10 cellular contexts compared by ENCODE assay signal in genomic region chr4:87838207-87838606, GRCh38. TPM values are rescaled to one million over a fixed set of nuclear protein-coding genes. Genes with fewer than 3 reads are reported as not detected.
DNase-seq lines count a peak whose midpoint lies in the region; ATAC-seq and TF ChIP-seq lines count a peak whose summit lies in the region.
"Had no signal": no experiment of that assay in that cellular context is flagged by ENCODE, and none has a peak within 500 bp of the region (broad histone marks: within the 10 kb centered on the region; RNA-seq: fewer than 3 reads in every experiment).

No MANE protein-coding gene starts in this region.

- ATAC-seq in WTC11, result peak; percentile 72
- no peak for ATAC-seq in naive thymus-derived CD8-positive, alpha-beta T cell
- ATAC-seq in HG03280 (IDR thresholded peaks at IDR 0.05; ENCODE audit: unreplicated experiment), result no peak
- ATAC-seq: activated naive CD8-positive, alpha-beta T cell treated with anti-CD3 and anti-CD28 coated beads, Interleukin-2, amount 50 U/mL, for 24 hours had no signal

- CTCF ChIA-PET in WTC11 (lab: Charles Lee), result interaction anchor here (0.6 to 4.2 kb wide), 43 partner anchors 9 to 567 kb away, joined by 3 to 102 read pairs (median 4); no protein-coding TSS in a partner anchor

- H3K9me3 Mint-ChIP-seq in WTC11, result no peaks in the 10 kb centered on the region
- H3K9me3 Mint-ChIP-seq in naive thymus-derived CD8-positive, alpha-beta T cell, result no peaks in the 10 kb centered on the region
- H3K9me3 Mint-ChIP-seq: activated naive CD8-positive, alpha-beta T cell treated with anti-CD3 and anti-CD28 coated beads, Interleukin-2, amount 50 U/mL, for 24 hours had no signal

- POLR2A ChIA-PET in WTC11 (lab: Charles Lee), result no interaction called here
- POLR2A ChIA-PET in naive thymus-derived CD8-positive, alpha-beta T cell (lab: Charles Lee), result no interaction called here

- H3K4me1 Mint-ChIP-seq in WTC11, result peaks cover 25% of the 10 kb centered on the region
- H3K4me1 Mint-ChIP-seq in naive thymus-derived CD8-positive, alpha-beta T cell, result peaks cover 0 to 2% (median 0%) of the 10 kb centered on the region in 4 donors
- H3K4me1 Mint-ChIP-seq: activated naive CD8-positive, alpha-beta T cell treated with anti-CD3 and anti-CD28 coated beads, Interleukin-2, amount 50 U/mL, for 24 hours had no signal

- peak; percentile 23 for TF ChIP-seq CTCF in C4-2B (conservative IDR thresholded peaks at IDR 0.05)
- no peak for TF ChIP-seq CTCF in WTC11 (IDR thresholded peaks at IDR 0.05)

- no peak overlapping the region for H3K4me3 Mint-ChIP-seq in WTC11
- H3K4me3 Mint-ChIP-seq in naive thymus-derived CD8-positive, alpha-beta T cell, result no peak overlapping the region
- H3K4me3 Mint-ChIP-seq: activated naive CD8-positive, alpha-beta T cell treated with anti-CD3 and anti-CD28 coated beads, Interleukin-2, amount 50 U/mL, for 24 hours had no signal

- TF ChIP-seq RAD21 in Ishikawa (IDR thresholded peaks at IDR 0.05; ENCODE audit: low read depth), result 0 out of 2 replicates have a peak, but pooled peaks have one; percentile 9

- no peaks in the 10 kb centered on the region for H3K27me3 Mint-ChIP-seq in WTC11 (ENCODE audit: low read depth)
- peaks cover 11 to 26% (median 16%) of the 10 kb centered on the region in 5 donors for H3K27me3 Mint-ChIP-seq in naive thymus-derived CD8-positive, alpha-beta T cell

- TF ChIP-seq EP300 in Ishikawa (IDR thresholded peaks at IDR 0.05; ENCODE audit: borderline replicate concordance), result no peak

- no peaks in the 10 kb centered on the region for H3K36me3 Mint-ChIP-seq in WTC11
- H3K36me3 Mint-ChIP-seq in naive thymus-derived CD8-positive, alpha-beta T cell, result no peaks in the 10 kb centered on the region

- peak; percentile 28 for DNase-seq in WTC11 (ENCODE audit: low spot score)
- peak; percentile 18 for DNase-seq in iPS-NIHi11 (ENCODE audit: low spot score)
- DNase-seq in naive thymus-derived CD8-positive, alpha-beta T cell, result no peak
- DNase-seq in NCI-H2081 (lab: John Stamatoyannopoulos, UW), result no peak
- no peak for DNase-seq in AG08396 (ENCODE audit: low spot score)
- DNase-seq: activated naive CD8-positive, alpha-beta T cell treated with anti-CD3 and anti-CD28 coated beads, Interleukin-2, amount 50 U/mL, for 24 hours; NCI-H2171 had no signal

- no peak overlapping the region for H3K27ac Mint-ChIP-seq in WTC11
- H3K27ac Mint-ChIP-seq in naive thymus-derived CD8-positive, alpha-beta T cell, result no peak overlapping the region
- H3K27ac Mint-ChIP-seq: activated naive CD8-positive, alpha-beta T cell treated with anti-CD3 and anti-CD28 coated beads, Interleukin-2, amount 50 U/mL, for 24 hours had no signal

- H3K27ac ChIP-seq in C4-2B, result no peak overlapping the region

TF ChIP-seq in Ishikawa, 13 proteins besides CTCF, POLR2A, EP300 and RAD21 (continues in another document):
- TF ChIP-seq REST (IDR thresholded peaks at IDR 0.05; ENCODE audit: low read depth) (no peak), TEAD4 (IDR thresholded peaks at IDR 0.05) (no peak), MAX (IDR thresholded peaks at IDR 0.05) (no peak), YY1 (IDR thresholded peaks at IDR 0.05; ENCODE audit: low read depth) (no peak), USF1 (IDR thresholded peaks at IDR 0.05) (no peak), EGR1 (IDR thresholded peaks at IDR 0.05) (no peak), TAF1 (IDR thresholded peaks at IDR 0.05; ENCODE audit: low read depth) (no peak), FOXM1 (IDR thresholded peaks at IDR 0.05; ENCODE audit: borderline replicate concordance, low read depth) (no peak), NFIC (IDR thresholded peaks at IDR 0.05) (no peak), TCF12 (IDR thresholded peaks at IDR 0.05; ENCODE audit: low read depth) (no peak), CREB1 (IDR thresholded peaks at IDR 0.05; ENCODE audit: low read depth) (no peak)

TF ChIP-seq in WTC11, 78 proteins besides CTCF, POLR2A, EP300 and RAD21 (continues in another document):
- no peak for TF ChIP-seq E2F1 (CRISPR knock-in tag; IDR thresholded peaks at IDR 0.05)
- TF ChIP-seq ARID4B (CRISPR knock-in tag; IDR thresholded peaks at IDR 0.05; ENCODE audit: borderline replicate concordance), result no peak
- TF ChIP-seq CDX4 (CRISPR knock-in tag; IDR thresholded peaks at IDR 0.05; ENCODE audit: borderline replicate concordance), result no peak
- TF ChIP-seq ZNF396 (CRISPR knock-in tag; IDR thresholded peaks at IDR 0.05; ENCODE audit: borderline replicate concordance), result no peak
- TF ChIP-seq FOXK1 (CRISPR knock-in tag; IDR thresholded peaks at IDR 0.05), result no peak
- TF ChIP-seq USF2 (CRISPR knock-in tag; IDR thresholded peaks at IDR 0.05), result no peak
- TF ChIP-seq ZNF281 (CRISPR knock-in tag; IDR thresholded peaks at IDR 0.05), result no peak

RNA-seq across cellular contexts. Expression of gene MEPE, which starts 5.4 kb away (rescaled TPM):
- not detected in 3 replicates for total RNA-seq in WTC11 (2021)
- not detected for total RNA-seq in naive thymus-derived CD8-positive, alpha-beta T cell
- polyA plus RNA-seq in naive thymus-derived CD8-positive, alpha-beta T cell, result not detected

RNA-seq across cellular contexts. Expression of gene IBSP, which starts 38.9 kb away (rescaled TPM):
- total RNA-seq in WTC11 (2021), result not detected in 3 replicates
- not detected for total RNA-seq in naive thymus-derived CD8-positive, alpha-beta T cell
- not detected for polyA plus RNA-seq in naive thymus-derived CD8-positive, alpha-beta T cell

Comparison
In these comparisons a context has a peak if more than half of its experiments do, and no peak if none do; other contexts are left out.
1. DNase-seq: peak in WTC11 (single experiment) and iPS-NIHi11 (single experiment); none in naive thymus-derived CD8-positive, alpha-beta T cell (0 of 10), NCI-H2081 (0 of 2) and AG08396 (single experiment).